34 cellular contexts compared by ENCODE assay signal in the genomic region with DNA sequence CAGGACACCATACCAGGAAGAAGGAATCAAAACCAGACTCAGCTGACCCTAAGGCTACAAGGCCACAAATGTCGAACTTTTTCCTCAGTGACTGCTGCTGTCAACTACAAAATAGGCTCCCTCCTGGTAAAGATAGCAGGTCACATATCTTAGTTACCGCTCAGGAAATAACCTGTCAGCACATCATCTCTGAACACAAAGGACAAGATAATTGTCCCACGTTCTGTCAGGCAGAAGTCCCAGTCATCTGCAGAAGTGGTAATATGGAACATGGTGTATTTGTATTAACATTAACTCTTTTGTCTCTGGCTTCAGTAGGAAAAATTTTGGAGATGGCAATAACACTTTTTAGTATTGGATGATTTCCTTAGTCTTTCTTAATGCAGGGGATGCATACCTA.
"Had no signal": no experiment of that assay in that cellular context is flagged by ENCODE, and none has a peak within 500 bp of the region (broad histone marks: within the 10 kb centered on the region; RNA-seq: fewer than 3 reads in every experiment).

No MANE protein-coding gene starts in this region.

- H3K27ac ChIP-seq: adrenal gland, body of pancreas, breast epithelium, Peyer's patch, VCaP had no signal

- DNase-seq: activated B cell treated with CpG ODN at 0.5 μM for 24 hours; activated CD4-positive, alpha-beta memory T cell treated with anti-CD3 and anti-CD28 coated beads for 36 hours; activated CD4-positive, alpha-beta T cell treated with anti-CD3 and anti-CD28 coated beads for 4 hours; activated CD4-positive, alpha-beta T cell treated with anti-CD3 and anti-CD28 coated beads, Interleukin-2, amount 50 U/mL, for 1 hour; activated CD4-positive, CD25-positive, alpha-beta regulatory T cell treated with anti-CD3 and anti-CD28 coated beads, Interleukin-2, amount 50 U/mL, for 72 hours; activated CD8-positive, alpha-beta memory T cell treated with anti-CD3 and anti-CD28 coated beads, Interleukin-2, amount 50 U/mL, for 4 hours; activated gamma-delta T cell treated with Interleukin-2 at 50 U/mL for 16 hours; activated naive CD4-positive, alpha-beta T cell treated with anti-CD3 and anti-CD28 coated beads for 36 hours; activated T-cell treated with anti-CD3 and anti-CD28 coated beads for 4 hours; activated T-cell treated with anti-CD3 and anti-CD28 coated beads, Interleukin-2, amount 50 U/mL, for 4 hours; adrenal gland; body of pancreas; central memory CD4-positive, alpha-beta T cell; NCI-H1048; NCI-H1105 treated with DMSO at 0.1 percent for 48 hours; NCI-H1436; NCI-H1694; NCI-H1930; NCI-H2081 treated with DMSO at 0.1 percent for 48 hours; NCI-H510A; NCI-H526; NCI-H748 treated with DMSO at 0.1 percent for 48 hours; NK-92 treated with Interleukin-12 subunit alpha and Interleukin-12 subunit beta, amount 100 ng/mL, for 24 hours; PC-3; Peyer's patch; RPMI8226; SW 1271; T-helper 1 cell; T-helper 2 cell; T-helper 9 cell had no signal

- H3K36me3 ChIP-seq: adrenal gland, breast epithelium, Peyer's patch had no signal

- ATAC-seq: activated naive CD4-positive, alpha-beta T cell treated with anti-CD3 and anti-CD28 coated beads, Interleukin-2, amount 50 U/mL, for 72 hours; activated T-cell treated with anti-CD3 and anti-CD28 coated beads, Interleukin-2, amount 50 U/mL, for 4 hours; body of pancreas; K562 had no signal

- H3K9me3 ChIP-seq: adrenal gland, body of pancreas, breast epithelium, Peyer's patch had no signal

- H3K27me3 ChIP-seq: adrenal gland, body of pancreas, breast epithelium, Peyer's patch had no signal

- H3K4me1 ChIP-seq: adrenal gland, body of pancreas, breast epithelium, Peyer's patch had no signal

- H3K4me3 ChIP-seq: adrenal gland, body of pancreas, breast epithelium, K562, Peyer's patch had no signal
